Comparison of ENCODE assay signal across 21 cellular contexts in genomic region chr7:8212638-8213037, GRCh38. TPM values are rescaled to one million over a fixed set of nuclear protein-coding genes. Genes with fewer than 3 reads are reported as not detected.
A peak's percentile ranks its signal among the peaks of the same experiment; 100 is the strongest.
DNase-seq lines count a peak whose midpoint lies in the region; ATAC-seq and TF ChIP-seq lines count a peak whose summit lies in the region.
"Had no signal": no experiment of that assay in that cellular context is flagged by ENCODE, and none has a peak within 500 bp of the region (broad histone marks: within the 10 kb centered on the region; RNA-seq: fewer than 3 reads in every experiment).

No MANE protein-coding gene starts in this region.

- TF ChIP-seq CTCF in LNCaP clone FGC (IDR thresholded peaks at IDR 0.05; ENCODE audit: control insufficient read depth, extremely low read depth, insufficient read depth) = no peak

- in situ Hi-C loops in G401 (cut with HindIII; ENCODE audit: low sequenced_read_pairs) = no loop called here

- DNase-seq in G401 (ENCODE audit: low spot score) (peak; percentile 55), LNCaP clone FGC (ENCODE audit: low read depth) (peak; percentile 51), NCI-H446 treated with DMSO at 0.1 percent for 48 hours (lab: John Stamatoyannopoulos, UW) (peak; percentile 88), left lobe of liver (ENCODE audit: low spot score) (peak; percentile 82), NCI-H524 treated with DMSO at 0.1 percent for 48 hours (lab: John Stamatoyannopoulos, UW) (no peak), medulla oblongata (ENCODE audit: extremely low spot score) (no peak)
- DNase-seq in activated T-cell treated with anti-CD3 and anti-CD28 coated beads, Interleukin-2, amount 50 U/mL, for 48 hours = no peak
- DNase-seq: activated CD4-positive, alpha-beta memory T cell treated with anti-CD3 and anti-CD28 coated beads for 36 hours; activated CD8-positive, alpha-beta memory T cell treated with anti-CD3 and anti-CD28 coated beads, Interleukin-2, amount 50 U/mL, for 4 hours; GM23248; heart right ventricle; mammary epithelial cell; NCI-H1930; NCI-H524; posterior cingulate gyrus; sigmoid colon; stimulated activated naive CD4-positive, alpha-beta T cell had no signal

- ATAC-seq in left lobe of liver = peak; percentile 82
- no peak for ATAC-seq in GM21825 (IDR thresholded peaks at IDR 0.05; ENCODE audit: unreplicated experiment)
- ATAC-seq: activated CD4-positive, CD25-positive, alpha-beta regulatory T cell treated with anti-CD3 and anti-CD28 coated beads, Interleukin-2, amount 50 U/mL, for 24 hours; Panc1 had no signal

- H3K4me3 ChIP-seq in LNCaP clone FGC (ENCODE audit: low read depth, low read length) = no peak overlapping the region
- H3K4me3 ChIP-seq: GM23248, heart right ventricle, sigmoid colon, SJSA1 had no signal

RNA-seq across cellular contexts. Expression of gene ICA1, which starts 49.3 kb away (rescaled TPM):
- total RNA-seq in G401 (2014; rRNA removed; shearing (Covaris generic)) = 29.1 and 51.6 TPM in 2 replicates
- 1.9 TPM for total RNA-seq in left lobe of liver
- total RNA-seq: GM23248, SJSA1 had no signal

Comparison
In these comparisons a context has a peak if more than half of its experiments do, and no peak if none do; other contexts are left out.
1. DNase-seq: peak in G401 (single experiment), LNCaP clone FGC (single experiment), NCI-H446 treated with DMSO at 0.1 percent for 48 hours (single experiment) and left lobe of liver (single experiment); none in activated T-cell treated with anti-CD3 and anti-CD28 coated beads, Interleukin-2, amount 50 U/mL, for 48 hours (0 of 2), NCI-H524 treated with DMSO at 0.1 percent for 48 hours (single experiment) and medulla oblongata (single experiment).
2. RNA of gene ICA1, which starts 49.3 kb away (total RNA-seq): 29.1 to 51.6 TPM in G401; 1.9 TPM in left lobe of liver (single experiment); every median in the first group is over 10 times any median in the second.